ENCODE assay signal across 8 cellular contexts in the genomic region with DNA sequence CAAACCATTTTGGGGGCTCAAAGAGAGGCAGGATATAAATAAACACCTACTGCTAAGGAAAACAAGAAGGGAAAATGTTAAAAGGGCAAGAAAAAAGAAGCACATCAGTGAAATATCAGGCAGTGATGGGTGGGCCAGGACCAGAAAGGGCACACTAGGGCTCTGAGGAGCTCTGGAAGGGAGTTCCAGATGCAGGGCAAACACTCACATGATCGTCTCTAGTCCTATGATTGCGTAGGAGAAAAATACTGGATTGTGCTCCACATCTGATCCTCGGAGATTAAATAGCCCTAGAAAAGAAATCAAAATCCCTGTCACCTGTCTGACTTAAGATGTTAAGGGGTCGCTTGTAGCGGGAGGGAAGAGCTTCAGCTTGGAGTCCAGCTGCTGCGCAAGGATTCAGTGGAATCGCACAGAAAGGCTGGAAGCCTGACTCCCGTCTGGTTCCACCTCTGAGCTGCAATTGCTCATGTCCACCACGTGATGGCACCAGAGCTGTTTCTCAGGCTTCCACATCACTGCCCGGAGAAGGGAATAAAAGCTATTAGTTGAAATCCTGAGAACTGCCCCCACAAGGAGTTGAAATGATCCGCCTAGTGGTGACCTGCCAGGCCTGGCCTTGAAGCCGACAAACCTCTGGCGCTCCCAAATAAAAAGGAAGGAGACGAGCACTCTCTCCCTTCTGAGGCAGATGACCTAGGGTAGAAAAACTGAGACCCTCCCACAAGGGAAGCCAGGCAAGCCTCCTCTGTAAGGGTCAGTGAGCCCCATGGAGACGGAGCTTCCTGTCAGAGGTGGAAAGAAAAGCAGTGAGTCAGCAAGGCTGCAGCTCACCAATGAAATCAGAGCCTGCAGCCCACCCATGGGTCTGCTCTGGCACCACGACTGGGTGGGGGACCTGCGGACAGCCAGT. TPM values are rescaled to one million over a fixed set of nuclear protein-coding genes. Genes with fewer than 3 reads are reported as not detected.
DNase-seq lines count a peak whose midpoint lies in the region; ATAC-seq and TF ChIP-seq lines count a peak whose summit lies in the region.

No MANE protein-coding gene starts in this region.

- no peak overlapping the region; the same call in 1 of the 2 replicates for H3K27ac ChIP-seq in HEK293 (ENCODE audit: extremely low read depth, low read depth, low read length)

- POLR2A ChIA-PET in HEK293 (lab: Yijun Ruan, JAX), result interaction anchor here (0.6 to 1.6 kb wide), 5 partner anchors 12 to 421 kb away, joined by 3 to 4 read pairs (median 3); a partner anchor contains a TSS

- CTCF ChIA-PET in HEK293 (lab: Yijun Ruan, JAX), result interaction anchor here (0.6 to 2.9 kb wide), 65 partner anchors 9 to 1014 kb away, joined by 3 to 20 read pairs (median 4); a partner anchor contains a TSS

- TF ChIP-seq CTCF in GM06990 (IDR thresholded peaks at IDR 0.05; ENCODE audit: insufficient read depth, low read length, poor library complexity, severe bottlenecking) (peak; percentile 90), HEK293 (tag by site-specific recombination; IDR thresholded peaks at IDR 0.05) (peak; percentile 94), NB4 (IDR thresholded peaks at IDR 0.05; ENCODE audit: low read depth, low read length) (peak; percentile 97)

- ATAC-seq in left ventricle myocardium superior (peak; percentile 85), HG03025 (IDR thresholded peaks at IDR 0.05; ENCODE audit: low FRiP score, unreplicated experiment) (no peak)

- TF ChIP-seq POLR2A in NB4 (IDR thresholded peaks at IDR 0.05; ENCODE audit: extremely low read depth, insufficient read length), result no peak

- H3K4me1 ChIP-seq in HEK293 (ENCODE audit: control insufficient read depth, insufficient read depth, low read length), result peaks cover 3% of the 10 kb centered on the region; the same call in 1 of the 2 replicates

- intact Hi-C loops in left ventricle myocardium superior (cut with micrococcal nuclease), result no loop called here

- no peak overlapping the region for H3K4me3 ChIP-seq in GM06990 (replicated peaks; ENCODE audit: low read depth, low read length)
- no peak overlapping the region for H3K4me3 ChIP-seq in HEK293 (ENCODE audit: low read depth, low read length)
- no peak overlapping the region for H3K4me3 ChIP-seq in NB4 (ENCODE audit: low read depth, low read length)

- H3K9me3 ChIP-seq in HEK293 (ENCODE audit: control insufficient read depth, insufficient read depth, low read depth, low read length), result no peaks in the 10 kb centered on the region

- H3K36me3 ChIP-seq in GM06990 (ENCODE audit: control insufficient read depth, insufficient read depth, low read length) (peaks cover 24% of the 10 kb centered on the region), HEK293 (ENCODE audit: control insufficient read depth in 2 of 2, insufficient read depth in 1 of 2, low read length in 2 of 2) (peaks cover 13 to 79% of the 10 kb centered on the region in 2 experiments)

- H3K27me3 ChIP-seq in GM06990 (replicated peaks; ENCODE audit: control insufficient read depth, insufficient read depth, low read length), result no peaks in the 10 kb centered on the region

- DNase-seq in GM06990 (ENCODE audit: extremely low read depth, insufficient read length), result peak; percentile 32
- peak; percentile 86 for DNase-seq in NB4 (ENCODE audit: low read depth)
- peak; percentile 85 for DNase-seq in SW480 (ENCODE audit: low spot score)
- DNase-seq in amygdala (lab: John Stamatoyannopoulos, UW), result peak in 55 of 56 donors; percentile 6 to 90 (median 64)
- peak; percentile 79 for DNase-seq in left ventricle myocardium superior
- DNase-seq in pulmonary artery endothelial cell (ENCODE audit: low read depth, low spot score), result peak; percentile 72

TF ChIP-seq in HEK293, 187 proteins besides CTCF, POLR2A, EP300 and RAD21 (continues in another document):
- TF ChIP-seq, protein P1, sequence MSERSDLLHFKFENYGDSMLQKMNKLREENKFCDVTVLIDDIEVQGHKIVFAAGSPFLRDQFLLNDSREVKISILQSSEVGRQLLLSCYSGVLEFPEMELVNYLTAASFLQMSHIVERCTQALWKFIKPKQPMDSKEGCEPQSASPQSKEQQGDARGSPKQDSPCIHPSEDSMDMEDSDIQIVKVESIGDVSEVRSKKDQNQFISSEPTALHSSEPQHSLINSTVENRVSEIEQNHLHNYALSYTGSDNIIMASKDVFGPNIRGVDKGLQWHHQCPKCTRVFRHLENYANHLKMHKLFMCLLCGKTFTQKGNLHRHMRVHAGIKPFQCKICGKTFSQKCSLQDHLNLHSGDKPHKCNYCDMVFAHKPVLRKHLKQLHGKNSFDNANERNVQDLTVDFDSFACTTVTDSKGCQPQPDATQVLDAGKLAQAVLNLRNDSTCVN (tag by site-specific recombination; optimal IDR thresholded peaks at IDR 0.05), result no peak
- TF ChIP-seq IKZF3 (tag by site-specific recombination; IDR thresholded peaks at IDR 0.05), result peak; percentile 89
- no peak for TF ChIP-seq ZNF610 (tag by site-specific recombination; IDR thresholded peaks at IDR 0.05; ENCODE audit: borderline replicate concordance)
- TF ChIP-seq ZNF366 (tag by site-specific recombination; conservative IDR thresholded peaks at IDR 0.05), result no peak
- peak; percentile 76 for TF ChIP-seq GLIS1 (tag by site-specific recombination; IDR thresholded peaks at IDR 0.05)
- no peak for TF ChIP-seq ZNF426 (tag by site-specific recombination; IDR thresholded peaks at IDR 0.05)
- TF ChIP-seq, protein P2, sequence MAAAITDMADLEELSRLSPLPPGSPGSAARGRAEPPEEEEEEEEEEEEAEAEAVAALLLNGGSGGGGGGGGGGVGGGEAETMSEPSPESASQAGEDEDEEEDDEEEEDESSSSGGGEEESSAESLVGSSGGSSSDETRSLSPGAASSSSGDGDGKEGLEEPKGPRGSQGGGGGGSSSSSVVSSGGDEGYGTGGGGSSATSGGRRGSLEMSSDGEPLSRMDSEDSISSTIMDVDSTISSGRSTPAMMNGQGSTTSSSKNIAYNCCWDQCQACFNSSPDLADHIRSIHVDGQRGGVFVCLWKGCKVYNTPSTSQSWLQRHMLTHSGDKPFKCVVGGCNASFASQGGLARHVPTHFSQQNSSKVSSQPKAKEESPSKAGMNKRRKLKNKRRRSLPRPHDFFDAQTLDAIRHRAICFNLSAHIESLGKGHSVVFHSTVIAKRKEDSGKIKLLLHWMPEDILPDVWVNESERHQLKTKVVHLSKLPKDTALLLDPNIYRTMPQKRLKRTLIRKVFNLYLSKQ (tag by site-specific recombination; IDR thresholded peaks at IDR 0.05; ENCODE audit: borderline replicate concordance), result no peak
- no peak for TF ChIP-seq ZNF560 (tag by site-specific recombination; IDR thresholded peaks at IDR 0.05; ENCODE audit: borderline replicate concordance)
- peak; percentile 80 for TF ChIP-seq GLIS2 (tag by site-specific recombination; IDR thresholded peaks at IDR 0.05)
- TF ChIP-seq, protein P3, sequence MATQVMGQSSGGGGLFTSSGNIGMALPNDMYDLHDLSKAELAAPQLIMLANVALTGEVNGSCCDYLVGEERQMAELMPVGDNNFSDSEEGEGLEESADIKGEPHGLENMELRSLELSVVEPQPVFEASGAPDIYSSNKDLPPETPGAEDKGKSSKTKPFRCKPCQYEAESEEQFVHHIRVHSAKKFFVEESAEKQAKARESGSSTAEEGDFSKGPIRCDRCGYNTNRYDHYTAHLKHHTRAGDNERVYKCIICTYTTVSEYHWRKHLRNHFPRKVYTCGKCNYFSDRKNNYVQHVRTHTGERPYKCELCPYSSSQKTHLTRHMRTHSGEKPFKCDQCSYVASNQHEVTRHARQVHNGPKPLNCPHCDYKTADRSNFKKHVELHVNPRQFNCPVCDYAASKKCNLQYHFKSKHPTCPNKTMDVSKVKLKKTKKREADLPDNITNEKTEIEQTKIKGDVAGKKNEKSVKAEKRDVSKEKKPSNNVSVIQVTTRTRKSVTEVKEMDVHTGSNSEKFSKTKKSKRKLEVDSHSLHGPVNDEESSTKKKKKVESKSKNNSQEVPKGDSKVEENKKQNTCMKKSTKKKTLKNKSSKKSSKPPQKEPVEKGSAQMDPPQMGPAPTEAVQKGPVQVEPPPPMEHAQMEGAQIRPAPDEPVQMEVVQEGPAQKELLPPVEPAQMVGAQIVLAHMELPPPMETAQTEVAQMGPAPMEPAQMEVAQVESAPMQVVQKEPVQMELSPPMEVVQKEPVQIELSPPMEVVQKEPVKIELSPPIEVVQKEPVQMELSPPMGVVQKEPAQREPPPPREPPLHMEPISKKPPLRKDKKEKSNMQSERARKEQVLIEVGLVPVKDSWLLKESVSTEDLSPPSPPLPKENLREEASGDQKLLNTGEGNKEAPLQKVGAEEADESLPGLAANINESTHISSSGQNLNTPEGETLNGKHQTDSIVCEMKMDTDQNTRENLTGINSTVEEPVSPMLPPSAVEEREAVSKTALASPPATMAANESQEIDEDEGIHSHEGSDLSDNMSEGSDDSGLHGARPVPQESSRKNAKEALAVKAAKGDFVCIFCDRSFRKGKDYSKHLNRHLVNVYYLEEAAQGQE (tag by site-specific recombination; IDR thresholded peaks at IDR 0.05), result no peak
- no peak for TF ChIP-seq ZNF785 (tag by site-specific recombination; IDR thresholded peaks at IDR 0.05)
- 0 out of 2 replicates have a peak, but pooled peaks have one; percentile 41 for TF ChIP-seq ZEB2 (tag by site-specific recombination; IDR thresholded peaks at IDR 0.05)
- TF ChIP-seq, protein P4, sequence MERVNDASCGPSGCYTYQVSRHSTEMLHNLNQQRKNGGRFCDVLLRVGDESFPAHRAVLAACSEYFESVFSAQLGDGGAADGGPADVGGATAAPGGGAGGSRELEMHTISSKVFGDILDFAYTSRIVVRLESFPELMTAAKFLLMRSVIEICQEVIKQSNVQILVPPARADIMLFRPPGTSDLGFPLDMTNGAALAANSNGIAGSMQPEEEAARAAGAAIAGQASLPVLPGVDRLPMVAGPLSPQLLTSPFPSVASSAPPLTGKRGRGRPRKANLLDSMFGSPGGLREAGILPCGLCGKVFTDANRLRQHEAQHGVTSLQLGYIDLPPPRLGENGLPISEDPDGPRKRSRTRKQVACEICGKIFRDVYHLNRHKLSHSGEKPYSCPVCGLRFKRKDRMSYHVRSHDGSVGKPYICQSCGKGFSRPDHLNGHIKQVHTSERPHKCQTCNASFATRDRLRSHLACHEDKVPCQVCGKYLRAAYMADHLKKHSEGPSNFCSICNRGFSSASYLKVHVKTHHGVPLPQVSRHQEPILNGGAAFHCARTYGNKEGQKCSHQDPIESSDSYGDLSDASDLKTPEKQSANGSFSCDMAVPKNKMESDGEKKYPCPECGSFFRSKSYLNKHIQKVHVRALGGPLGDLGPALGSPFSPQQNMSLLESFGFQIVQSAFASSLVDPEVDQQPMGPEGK (tag by site-specific recombination; IDR thresholded peaks at IDR 0.05), result peak; percentile 71
- no peak for TF ChIP-seq SCRT2 (tag by site-specific recombination; IDR thresholded peaks at IDR 0.05)
- TF ChIP-seq ZNF2 (tag by site-specific recombination; IDR thresholded peaks at IDR 0.05), result peak; percentile 34; the same call in 1 of the 2 replicates
- TF ChIP-seq ZNF791 (tag by site-specific recombination; IDR thresholded peaks at IDR 0.05), result no peak
- TF ChIP-seq ZNF10 (tag by site-specific recombination; IDR thresholded peaks at IDR 0.05), result peak; percentile 60; the same call in 1 of the 2 replicates
- peak; percentile 80 for TF ChIP-seq ZBTB17 (tag by site-specific recombination; IDR thresholded peaks at IDR 0.05)

RNA-seq across cellular contexts. Expression of a gene that starts 39.2 kb away (rescaled TPM):
- total RNA-seq in left ventricle myocardium superior (36.4 TPM), pulmonary artery endothelial cell (196 and 222 TPM in 2 replicates)

Comparison
In these comparisons a context has a peak if more than half of its experiments do, and no peak if none do; other contexts are left out.
1. DNase-seq: peak in every context shown above with its lines; median percentile 86 in NB4; 85 in SW480; 79 in left ventricle myocardium superior; 72 in pulmonary artery endothelial cell; 64 in amygdala; 32 in GM06990.